In the genomic region with DNA sequence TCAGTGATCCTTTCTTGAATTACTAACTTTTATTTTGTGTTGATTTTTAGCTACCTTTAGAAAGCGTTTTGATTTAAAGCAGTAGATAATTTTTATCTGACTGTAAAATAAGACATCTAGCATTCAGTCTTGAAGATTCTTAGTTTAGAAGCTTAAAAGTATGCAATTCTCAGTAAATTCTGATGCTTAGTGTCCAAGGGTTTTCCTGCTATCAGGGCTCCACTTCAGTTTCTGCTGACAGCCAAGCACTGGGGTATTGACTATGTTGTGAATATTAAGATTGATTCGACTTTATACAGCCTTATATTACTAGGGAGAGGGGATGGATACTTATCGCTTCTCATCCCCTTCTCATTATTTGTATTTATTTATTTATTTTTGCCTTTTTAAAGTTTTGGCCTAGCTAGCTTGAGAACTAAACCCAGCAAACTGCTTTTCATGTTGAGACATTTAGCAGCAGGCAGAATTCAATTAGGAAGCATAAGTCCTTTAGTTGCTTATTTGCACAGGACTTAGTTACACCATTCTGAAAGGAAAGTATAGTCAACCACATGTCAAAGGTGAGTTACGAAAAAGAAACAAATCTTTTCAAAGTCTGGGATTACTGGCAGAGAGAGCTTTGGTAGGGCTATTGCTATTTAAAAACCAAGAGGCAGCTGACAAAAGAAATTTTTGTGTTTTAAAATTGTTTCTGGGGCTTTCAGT, we compare ENCODE assay signal across 10 cellular contexts. TPM values are rescaled to one million over a fixed set of nuclear protein-coding genes. Genes with fewer than 3 reads are reported as not detected.
DNase-seq lines count a peak whose midpoint lies in the region; ATAC-seq and TF ChIP-seq lines count a peak whose summit lies in the region.
"Had no signal": no experiment of that assay in that cellular context is flagged by ENCODE, and none has a peak within 500 bp of the region (broad histone marks: within the 10 kb centered on the region; RNA-seq: fewer than 3 reads in every experiment).

No MANE protein-coding gene starts in this region.

- H3K9ac ChIP-seq in rectal smooth muscle tissue (ENCODE audit: low read length) = no peak overlapping the region

- CTCF ChIA-PET in Panc1 (lab: Charles Lee) = no interaction called here

- H3K36me3 ChIP-seq in Panc1 (ENCODE audit: control insufficient read depth, insufficient read depth, low read length) = peaks cover 16% of the 10 kb centered on the region
- H3K36me3 ChIP-seq in rectal smooth muscle tissue (ENCODE audit: control insufficient read depth, insufficient read depth, low read length) = no peaks in the 10 kb centered on the region

- in situ Hi-C loops in Panc1 (cut with HindIII; ENCODE audit: low pct_unique_long_range_greater_than_20kb, low sequenced_read_pairs) (no loop called here), GM13976 (cut with MboI; ENCODE audit: low sequenced_read_pairs, unreplicated experiment) (loop anchor here (10.0 to 25.0 kb wide), 2 partner anchors 105 to 338 kb away; no protein-coding TSS in a partner anchor)

- H3K4me1 ChIP-seq in Panc1 (ENCODE audit: control insufficient read depth, insufficient read depth, low read length) = peaks cover 26% of the 10 kb centered on the region
- peaks cover 12% of the 10 kb centered on the region for H3K4me1 ChIP-seq in rectal smooth muscle tissue (ENCODE audit: control insufficient read depth, insufficient read depth, low read length)

- peak; percentile 38 for DNase-seq in DMS153 treated with DMSO at 0.1 percent for 48 hours (lab: John Stamatoyannopoulos, UW; ENCODE audit: unreplicated experiment)
- DNase-seq in DMS153 (lab: John Stamatoyannopoulos, UW) = no peak
- DNase-seq in Panc1 (ENCODE audit: low read depth, low spot score) = no peak
- peak; percentile 55 for DNase-seq in fibroblast of peridontal ligament (ENCODE audit: extremely low read depth)
- no peak for DNase-seq in GM13976 (ENCODE audit: low spot score)
- DNase-seq in ureter (ENCODE audit: low spot score) = no peak
- DNase-seq: stimulated activated CD4-positive, alpha-beta T cell treated with anti-CD3 and anti-CD28 coated beads, Interleukin-2, amount 100 ng/mL, for 48 hours had no signal

- H3K9me3 ChIP-seq in Panc1 (ENCODE audit: control insufficient read depth, insufficient read depth, low read depth, low read length) = no peaks in the 10 kb centered on the region
- H3K9me3 ChIP-seq: A549 had no signal

- POLR2A ChIA-PET in Panc1 (lab: Charles Lee) = no interaction called here

- TF ChIP-seq CTCF in Panc1 (IDR thresholded peaks at IDR 0.05) (no peak), GM13976 (IDR thresholded peaks at IDR 0.05; ENCODE audit: borderline replicate concordance, control extremely low read depth, extremely low read depth, insufficient read depth, missing control alignments) (no peak)

- BruUV-seq in Panc1 (replicated peaks; lab: Mats Ljungman, UMichigan) = no TSS peak

- H3K4me3 ChIP-seq in Panc1 (ENCODE audit: low read depth in 2 of 2, low read length in 2 of 2) = peak overlapping the region in 1 of 2 experiments; percentile 64; a peak in 2 of 4 replicates
- peak overlapping the region; percentile 69 for H3K4me3 ChIP-seq in rectal smooth muscle tissue (ENCODE audit: low read length)
- H3K4me3 ChIP-seq: A549 had no signal

- intact Hi-C loops in Panc1 (cut with micrococcal nuclease; ENCODE audit: unreplicated experiment) = loop anchor here (5.0 kb wide), 1 partner anchor 193 kb away; no protein-coding TSS in a partner anchor

- H3K27me3 ChIP-seq in Panc1 (ENCODE audit: control insufficient read depth, insufficient read depth, low read length) (no peaks in the 10 kb centered on the region), rectal smooth muscle tissue (ENCODE audit: control insufficient read depth, insufficient read depth, low read length) (no peaks in the 10 kb centered on the region)

- no peak for ATAC-seq in Panc1
- no peak for ATAC-seq in HG02588 (IDR thresholded peaks at IDR 0.05; ENCODE audit: unreplicated experiment)
- ATAC-seq: A549 had no signal

- H3K27ac ChIP-seq in Panc1 (ENCODE audit: low read length) (peak overlapping the region; percentile 34; the same call in 1 of the 2 replicates), rectal smooth muscle tissue (ENCODE audit: low read depth, low read length) (peak overlapping the region; percentile 85)
- H3K27ac ChIP-seq: A549 had no signal

RNA-seq across cellular contexts. Expression of a gene that starts 2.9 kb away (rescaled TPM):
- total RNA-seq in Panc1 (2021; ENCODE audit: unreplicated experiment) (39.0 TPM), ureter (48.3 TPM)
- 33.2 TPM for polyA plus RNA-seq in Panc1 (2012; ENCODE audit: insufficient read length)

RNA-seq across cellular contexts. Expression of a gene that starts 43.1 kb away (rescaled TPM):
- total RNA-seq in Panc1 (2021; ENCODE audit: unreplicated experiment) (72.7 TPM), ureter (80.0 TPM)
- polyA plus RNA-seq in Panc1 (2012; ENCODE audit: insufficient read length) = 82.6 TPM

Comparison
In these comparisons a context has a peak if more than half of its experiments do, and no peak if none do; other contexts are left out.
1. DNase-seq: peak in DMS153 treated with DMSO at 0.1 percent for 48 hours (single experiment) and fibroblast of peridontal ligament (single experiment); none in DMS153 (single experiment), Panc1 (single experiment), GM13976 (single experiment) and ureter (single experiment).